Comparison of ENCODE assay signal across 9 cellular contexts in genomic region chr13:112341446-112341845, GRCh38. TPM values are rescaled to one million over a fixed set of nuclear protein-coding genes. Genes with fewer than 3 reads are reported as not detected.
"Had no signal": no experiment of that assay in that cellular context is flagged by ENCODE, and none has a peak within 500 bp of the region (broad histone marks: within the 10 kb centered on the region; RNA-seq: fewer than 3 reads in every experiment).

No MANE protein-coding gene starts in this region.

- ATAC-seq: GM12878 had no signal

- H3K4me3 ChIP-seq: GM12878 had no signal

- DNase-seq: GDM1, GF-D8 had no signal

- FAIRE-seq: G401.6, GM12878, GM12891, GM12892, GM18507, GM19239 had no signal

RNA-seq across cellular contexts. Expression of gene SPACA7, which starts 34.7 kb away (rescaled TPM):
- total RNA-seq: G401, GM12878 had no signal
- polyA plus RNA-seq: GM12878 had no signal
